In the genomic region with DNA sequence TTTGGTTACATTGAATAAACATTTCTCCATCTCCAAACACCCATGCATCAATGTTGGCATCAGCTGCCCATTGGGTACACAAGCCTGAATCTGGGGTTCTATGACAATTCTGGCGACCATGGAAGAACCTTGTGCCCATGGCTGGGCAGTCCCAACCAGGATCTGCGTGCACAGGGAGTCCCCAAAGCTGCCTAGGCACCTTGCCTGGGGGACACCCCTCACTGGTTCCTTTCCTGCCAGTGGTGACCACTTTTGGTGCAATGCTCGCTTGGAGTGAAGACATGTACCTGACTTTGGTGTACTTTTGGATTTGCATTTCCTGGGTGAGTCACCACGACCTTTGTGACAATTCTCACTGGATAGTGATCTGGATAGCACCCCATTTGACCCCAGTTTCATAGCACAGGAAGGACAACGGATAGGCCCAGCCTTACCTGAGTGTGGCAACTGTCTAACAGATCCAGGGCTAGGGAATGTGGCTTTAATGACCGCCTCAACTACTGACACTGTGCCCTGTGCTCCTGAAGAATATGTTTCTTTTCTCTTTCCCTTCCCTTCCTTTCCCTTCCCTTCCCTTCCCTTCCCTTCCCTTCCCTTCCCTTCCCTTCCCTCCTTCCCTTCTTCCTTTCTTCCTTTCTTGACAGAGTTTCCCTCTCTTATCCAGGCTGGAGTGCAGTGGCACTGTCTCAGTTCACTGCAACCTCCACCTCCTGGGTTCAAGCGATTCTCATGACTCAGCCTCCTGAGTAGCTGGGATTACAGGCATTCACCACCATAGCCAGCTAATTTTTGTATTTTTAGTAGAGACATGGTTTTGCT, we compare ENCODE assay signal across 16 cellular contexts. TPM values are rescaled to one million over a fixed set of nuclear protein-coding genes. Genes with fewer than 3 reads are reported as not detected.
"Had no signal": no experiment of that assay in that cellular context is flagged by ENCODE, and none has a peak within 500 bp of the region (broad histone marks: within the 10 kb centered on the region; RNA-seq: fewer than 3 reads in every experiment).

No MANE protein-coding gene starts in this region.

- H3K4me1 Mint-ChIP-seq: neural progenitor cell had no signal

- H3K4me2 ChIP-seq: neural progenitor cell had no signal

- H3K36me3 Mint-ChIP-seq: mesothelial cell of epicardium, neural progenitor cell had no signal

- H2AFZ ChIP-seq: neural progenitor cell, parathyroid adenoma had no signal

- H3K4me3 ChIP-seq: cardiac muscle cell, neural progenitor cell, thyroid gland had no signal

- FAIRE-seq: kidney, urothelium cell line had no signal

- H3K4me1 ChIP-seq: neural progenitor cell, parathyroid adenoma, thyroid gland had no signal

- H3K4me3 Mint-ChIP-seq: activated T-cell treated with anti-CD3 and anti-CD28 coated beads, Interleukin-2, amount 50 U/mL, for 24 hours; mesothelial cell of epicardium; neural progenitor cell had no signal

- H3K27ac ChIP-seq: cardiac muscle cell, neural progenitor cell, parathyroid adenoma, thyroid gland, WERI-Rb-1 had no signal

- DNase-seq: activated CD4-positive, alpha-beta T cell treated with anti-CD3 and anti-CD28 coated beads for 48 hours; activated gamma-delta T cell treated with Interleukin-2 at 50 U/mL for 16 hours; activated T-cell treated with anti-CD3 and anti-CD28 coated beads, Interleukin-2, amount 50 U/mL, for 24 hours; kidney; stimulated activated CD4-positive, alpha-beta T cell treated with anti-CD3 and anti-CD28 coated beads, Interleukin-15, amount 100 ng/mL, for 24 hours; stimulated activated CD4-positive, alpha-beta T cell treated with anti-CD3 and anti-CD28 coated beads, Interleukin-4, amount 100 ng/mL, for 4 hours; T-helper 1 cell; thyroid gland; WERI-Rb-1 had no signal

- H3K9me3 ChIP-seq: thyroid gland had no signal

- H3K36me3 ChIP-seq: cardiac muscle cell, neural progenitor cell, thyroid gland, WERI-Rb-1 had no signal

- H3K79me2 ChIP-seq: parathyroid adenoma had no signal

- H3K9ac ChIP-seq: neural progenitor cell, parathyroid adenoma had no signal

- H3K27ac Mint-ChIP-seq: activated T-cell treated with anti-CD3 and anti-CD28 coated beads, Interleukin-2, amount 50 U/mL, for 24 hours; mesothelial cell of epicardium; neural progenitor cell had no signal

- H3K9me3 Mint-ChIP-seq: activated T-cell treated with anti-CD3 and anti-CD28 coated beads, Interleukin-2, amount 50 U/mL, for 24 hours; neural progenitor cell had no signal

- H3K27me3 ChIP-seq: neural progenitor cell had no signal

RNA-seq across cellular contexts. Expression of a gene that starts 7.1 kb away (rescaled TPM):
- total RNA-seq: cardiac muscle cell, kidney, lower leg skin, mesothelial cell of epicardium, renal cortical epithelial cell, thyroid gland had no signal
- polyA plus RNA-seq: cardiac muscle cell had no signal

RNA-seq across cellular contexts. Expression of a gene that starts 31.0 kb away (rescaled TPM):
- total RNA-seq: cardiac muscle cell, kidney, mesothelial cell of epicardium, renal cortical epithelial cell, thyroid gland had no signal
- polyA plus RNA-seq: cardiac muscle cell had no signal

RNA-seq across cellular contexts. Expression of a gene that starts 38.9 kb away (rescaled TPM):
- total RNA-seq: cardiac muscle cell, kidney, lower leg skin, mesothelial cell of epicardium, renal cortical epithelial cell had no signal
- polyA plus RNA-seq: cardiac muscle cell had no signal
